ENCODE assay signal across 17 cellular contexts in genomic region chr6:622462-622861, GRCh38. TPM values are rescaled to one million over a fixed set of nuclear protein-coding genes. Genes with fewer than 3 reads are reported as not detected.
DNase-seq lines count a peak whose midpoint lies in the region; ATAC-seq and TF ChIP-seq lines count a peak whose summit lies in the region.
"Had no signal": no experiment of that assay in that cellular context is flagged by ENCODE, and none has a peak within 500 bp of the region (broad histone marks: within the 10 kb centered on the region; RNA-seq: fewer than 3 reads in every experiment).

No MANE protein-coding gene starts in this region.

- H3K4me1 Mint-ChIP-seq in activated T-helper 17 cell treated with anti-CD3 and anti-CD28 coated beads, Interleukin-2, amount 50 U/mL, for 72 hours = peaks cover 5% of the 10 kb centered on the region
- H3K4me1 Mint-ChIP-seq: B cell had no signal

- H3K36me3 Mint-ChIP-seq in activated T-helper 17 cell treated with anti-CD3 and anti-CD28 coated beads, Interleukin-2, amount 50 U/mL, for 72 hours (ENCODE audit: low read depth) = peaks cover 80% of the 10 kb centered on the region

- H3K9me3 ChIP-seq in muscle layer of colon (ENCODE audit: low read length) (no peaks in the 10 kb centered on the region), sigmoid colon (no peaks in the 10 kb centered on the region)
- H3K9me3 ChIP-seq: BLaER1 treated with 17β-estradiol and CSF1 and Interleukin-3, amounts not matched to agents 10 nM and 100 nM had no signal

- no peak overlapping the region for H3K27ac Mint-ChIP-seq in activated T-helper 17 cell treated with anti-CD3 and anti-CD28 coated beads, Interleukin-2, amount 50 U/mL, for 72 hours
- H3K27ac Mint-ChIP-seq: B cell; CD8-positive, alpha-beta T cell; HFFc6 had no signal

- no peaks in the 10 kb centered on the region for H3K27me3 Mint-ChIP-seq in activated T-helper 17 cell treated with anti-CD3 and anti-CD28 coated beads, Interleukin-2, amount 50 U/mL, for 72 hours
- H3K27me3 Mint-ChIP-seq: B cell had no signal

- H3K4me3 ChIP-seq in choroid plexus epithelial cell (ENCODE audit: low read depth, low read length) (no peak overlapping the region), muscle layer of colon (ENCODE audit: low read depth in 1 of 2, low read length in 2 of 2) (no peak overlapping the region), sigmoid colon (no peak overlapping the region), H7 (ENCODE audit: insufficient read depth, low read depth, low read length) (no peak overlapping the region)
- H3K4me3 ChIP-seq: BLaER1 treated with 17β-estradiol and CSF1 and Interleukin-3, amounts not matched to agents 10 nM and 100 nM; GM23248 had no signal

- intact Hi-C loops in sigmoid colon (cut with DNase I) = loop anchor here (10.0 kb wide), 1 partner anchor 762 kb away; the partner anchor contains the start of gene FOXF2

- no peaks in the 10 kb centered on the region for H3K27me3 ChIP-seq in muscle layer of colon (ENCODE audit: control insufficient read depth in 1 of 2, insufficient read depth in 2 of 2, low read length in 2 of 2)
- no peaks in the 10 kb centered on the region for H3K27me3 ChIP-seq in sigmoid colon
- H3K27me3 ChIP-seq in H7 (ENCODE audit: control insufficient read depth, insufficient read depth, low read length) = no peaks in the 10 kb centered on the region
- H3K27me3 ChIP-seq: BLaER1 treated with 17β-estradiol and CSF1 and Interleukin-3, amounts not matched to agents 10 nM and 100 nM had no signal

- no peaks in the 10 kb centered on the region for H3K9me3 Mint-ChIP-seq in activated T-helper 17 cell treated with anti-CD3 and anti-CD28 coated beads, Interleukin-2, amount 50 U/mL, for 72 hours
- H3K9me3 Mint-ChIP-seq: CD8-positive, alpha-beta T cell; HFFc6 had no signal

- peak overlapping the region; percentile 34 for H3K27ac ChIP-seq in muscle layer of colon (ENCODE audit: low read depth, low read length)
- H3K27ac ChIP-seq in sigmoid colon = peak overlapping the region; percentile 59 to 75 (median 67)
- H3K27ac ChIP-seq: BLaER1 treated with 17β-estradiol and CSF1 and Interleukin-3, amounts not matched to agents 10 nM and 100 nM; GM23248; HL-60 had no signal

- peak; percentile 39 for DNase-seq in choroid plexus epithelial cell (ENCODE audit: low read depth)
- no peak for DNase-seq in sigmoid colon
- no peak for DNase-seq in activated T-cell treated with anti-CD3 and anti-CD28 coated beads for 4 hours
- no peak for DNase-seq in H7
- DNase-seq: Calu3; CD8-positive, alpha-beta T cell; DMS79 treated with DMSO at 0.1 percent for 48 hours; GF-D8; GM23248; HFFc6; IMR-90 had no signal

- TF ChIP-seq POLR2A in sigmoid colon (IDR thresholded peaks at IDR 0.05) = no peak

- no peak overlapping the region for H3K4me3 Mint-ChIP-seq in activated T-helper 17 cell treated with anti-CD3 and anti-CD28 coated beads, Interleukin-2, amount 50 U/mL, for 72 hours
- H3K4me3 Mint-ChIP-seq: B cell; CD8-positive, alpha-beta T cell; HFFc6 had no signal

- peaks cover 6% of the 10 kb centered on the region for H3K4me1 ChIP-seq in muscle layer of colon (ENCODE audit: insufficient read depth, low read length)
- peaks cover 0 to 24% (median 4%) of the 10 kb centered on the region in 4 donors for H3K4me1 ChIP-seq in sigmoid colon
- H3K4me1 ChIP-seq: BLaER1 treated with 17β-estradiol and CSF1 and Interleukin-3, amounts not matched to agents 10 nM and 100 nM had no signal

- ATAC-seq in activated T-helper 17 cell treated with anti-CD3 and anti-CD28 coated beads, Interleukin-2, amount 50 U/mL, for 72 hours (replicated peaks) = no peak
- ATAC-seq: CD8-positive, alpha-beta T cell; HCT116 had no signal

- TF ChIP-seq CTCF in choroid plexus epithelial cell (conservative IDR thresholded peaks at IDR 0.05; ENCODE audit: low read depth, low read length) (no peak), sigmoid colon (IDR thresholded peaks at IDR 0.05) (no peak)

- no peak overlapping the region for H3K9ac ChIP-seq in muscle layer of colon (ENCODE audit: low read length)
- H3K9ac ChIP-seq: BLaER1 treated with 17β-estradiol and CSF1 and Interleukin-3, amounts not matched to agents 10 nM and 100 nM; GM23248 had no signal

- H3K36me3 ChIP-seq in muscle layer of colon (ENCODE audit: insufficient read depth, low read length) (peaks cover 2% of the 10 kb centered on the region), sigmoid colon (peaks cover 0 to under 1% (median 0%) of the 10 kb centered on the region in 4 donors), H7 (replicated peaks; ENCODE audit: control insufficient read depth, insufficient read depth, low read length) (no peaks in the 10 kb centered on the region)

- peak; percentile 46 to 92 (median 74) for TF ChIP-seq EP300 in sigmoid colon (IDR thresholded peaks at IDR 0.05)

- 90 to 96% methylated on average over 7 of the region's 7 CpGs for WGBS in sigmoid colon, 2 donors

RNA-seq across cellular contexts. Expression of gene HUS1B, which starts 34.4 kb away (rescaled TPM):
- total RNA-seq in sigmoid colon = 1 to 10 TPM in 2 of 4 donors, under 1 TPM in 2; 0.68 to 3.6 (median 1.2) TPM
- under 1 TPM in 1 of 3 donors, not detected in 2; 0.36 TPM for polyA plus RNA-seq in sigmoid colon
- 1 to 10 TPM; 1.8 to 2.4 TPM for total RNA-seq in activated T-helper 17 cell treated with anti-CD3 and anti-CD28 coated beads, Interleukin-2, amount 50 U/mL, for 72 hours
- total RNA-seq in H7 (2014; rRNA removed; shearing (Covaris generic)) = 0.22 and 1.1 TPM in 2 replicates
- polyA plus RNA-seq: GM23248 had no signal
